27 cellular contexts compared by ENCODE assay signal in the genomic region with DNA sequence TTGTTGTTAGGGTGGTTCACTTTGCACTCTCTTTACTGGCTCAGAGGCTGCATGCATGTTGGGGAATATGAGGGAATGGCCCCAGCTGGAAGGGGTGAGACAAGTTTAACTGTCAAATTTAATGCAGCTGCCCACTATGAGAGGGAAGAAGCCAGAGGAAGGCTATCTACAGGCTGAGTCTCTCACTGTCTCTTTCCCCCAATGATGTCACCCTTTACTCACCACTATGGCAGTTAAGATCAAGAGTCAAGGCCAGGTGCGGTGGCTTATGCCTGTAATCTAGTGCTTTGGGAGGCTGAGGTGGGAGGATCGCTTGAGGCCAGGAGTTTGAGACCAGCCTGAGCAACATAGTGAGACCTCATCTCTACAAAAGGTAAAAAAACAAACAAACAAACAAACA. TPM values are rescaled to one million over a fixed set of nuclear protein-coding genes. Genes with fewer than 3 reads are reported as not detected.
DNase-seq lines count a peak whose midpoint lies in the region; ATAC-seq, FAIRE-seq and TF ChIP-seq lines count a peak whose summit lies in the region.
"Had no signal": no experiment of that assay in that cellular context is flagged by ENCODE, and none has a peak within 500 bp of the region (broad histone marks: within the 10 kb centered on the region; RNA-seq: fewer than 3 reads in every experiment).

No MANE protein-coding gene starts in this region.

- H3K4me3 ChIP-seq in HepG2 (replicated peaks in 1 of 3; ENCODE audit: insufficient read depth in 1 of 3, low read depth in 2 of 3, low read length in 3 of 3) (no peak overlapping the region), right lobe of liver (no peak overlapping the region), PC-3 (ENCODE audit: low read length) (no peak overlapping the region), HAP-1 (no peak overlapping the region), Karpas-422 (ENCODE audit: low read length) (no peak overlapping the region)
- H3K4me3 ChIP-seq: GM23248, MG63, Peyer's patch had no signal

- no peak for TF ChIP-seq RAD21 in HepG2 (CRISPR knock-in tag; IDR thresholded peaks at IDR 0.05)

- FAIRE-seq in HepG2 (lab: Jason Lieb, UNC) = no peak
- FAIRE-seq: G401.6 had no signal

- ATAC-seq in HepG2 = no peak
- ATAC-seq in right lobe of liver = no peak
- peak; percentile 37; the same call in 1 of the 2 replicates for ATAC-seq in PC-3

- POLR2A ChIA-PET in HepG2 (lab: Yijun Ruan, JAX) = no interaction called here
- POLR2A ChIA-PET in PC-3 (lab: Charles Lee; ENCODE audit: unreplicated experiment) = no interaction called here

- H3K79me2 ChIP-seq in HepG2 (ENCODE audit: insufficient read depth, low read length) = no peaks in the 10 kb centered on the region
- H3K79me2 ChIP-seq in PC-3 (ENCODE audit: low read length) = no peaks in the 10 kb centered on the region
- no peaks in the 10 kb centered on the region for H3K79me2 ChIP-seq in Karpas-422 (ENCODE audit: low read length)

- TF ChIP-seq POLR2A in HepG2 (IDR thresholded peaks at IDR 0.05; ENCODE audit: insufficient read depth in 1 of 2, low read depth in 2 of 2, low read length in 2 of 2) (no peak), right lobe of liver (IDR thresholded peaks at IDR 0.05) (no peak)

- no TSS peak for BruUV-seq in HepG2 (replicated peaks; lab: Mats Ljungman, UMichigan)
- no TSS peak for BruUV-seq in PC-3 (replicated peaks; lab: Mats Ljungman, UMichigan)

- CTCF ChIA-PET in HepG2 (lab: Yijun Ruan, JAX; ENCODE audit: low intra/inter-chr PET ratio, low total read pairs) (no interaction called here), PC-3 (lab: Charles Lee) (no interaction called here)

- H3K9ac ChIP-seq in HepG2 (ENCODE audit: insufficient read depth, low read depth, low read length) = no peak overlapping the region
- no peak overlapping the region for H3K9ac ChIP-seq in PC-3 (ENCODE audit: low read length)
- no peak overlapping the region for H3K9ac ChIP-seq in Karpas-422 (ENCODE audit: low read length)
- H3K9ac ChIP-seq: GM23248, SK-N-SH had no signal

- intact Hi-C loops in HepG2 (cut with micrococcal nuclease; ENCODE audit: unreplicated experiment) = no loop called here
- intact Hi-C loops in right lobe of liver (cut with DNase I) = no loop called here
- intact Hi-C loops in PC-3 (cut with micrococcal nuclease) = no loop called here

- H3K27ac ChIP-seq in HepG2 (ENCODE audit: extremely low read length, insufficient read depth, low read length) = no peak overlapping the region
- H3K27ac ChIP-seq in right lobe of liver = no peak overlapping the region
- no peak overlapping the region for H3K27ac ChIP-seq in PC-3 (ENCODE audit: low read length)
- H3K27ac ChIP-seq in Karpas-422 (ENCODE audit: low read length) = no peak overlapping the region
- H3K27ac ChIP-seq: 22Rv1, GM23248, Peyer's patch had no signal

- in situ Hi-C loops in HepG2 (cut with HindIII; ENCODE audit: extremely low pct_ligation_motif_present, low pct_unique_long_range_greater_than_20kb) (no loop called here), HAP-1 (cut with MboI; ENCODE audit: low sequenced_read_pairs) (no loop called here)

- H3K9me3 ChIP-seq in HepG2 (ENCODE audit: low read length) = no peaks in the 10 kb centered on the region
- no peaks in the 10 kb centered on the region for H3K9me3 ChIP-seq in right lobe of liver
- no peaks in the 10 kb centered on the region for H3K9me3 ChIP-seq in PC-3 (ENCODE audit: low read length)
- no peaks in the 10 kb centered on the region for H3K9me3 ChIP-seq in HAP-1
- H3K9me3 ChIP-seq in Karpas-422 (ENCODE audit: low read length) = peaks cover 30% of the 10 kb centered on the region
- H3K9me3 ChIP-seq: BE2C, MG63, Peyer's patch, SK-N-SH had no signal

- H2AFZ ChIP-seq in HepG2 (ENCODE audit: low read length) (no peak overlapping the region), PC-3 (ENCODE audit: low read length) (no peak overlapping the region), Karpas-422 (ENCODE audit: low read length) (no peak overlapping the region)
- H2AFZ ChIP-seq: GM23248 had no signal

- H3K36me3 ChIP-seq in HepG2 (replicated peaks in 1 of 2; ENCODE audit: control insufficient read depth in 1 of 2, insufficient read depth in 2 of 2, low read length in 2 of 2) (no peaks in the 10 kb centered on the region), right lobe of liver (no peaks in the 10 kb centered on the region), PC-3 (ENCODE audit: low read depth, low read length) (no peaks in the 10 kb centered on the region), HAP-1 (replicated peaks) (no peaks in the 10 kb centered on the region), Karpas-422 (ENCODE audit: insufficient read depth, low read length) (no peaks in the 10 kb centered on the region)
- H3K36me3 ChIP-seq: BE2C, MG63, Peyer's patch had no signal

- no peaks in the 10 kb centered on the region for H3K27me3 ChIP-seq in HepG2 (ENCODE audit: control insufficient read depth in 1 of 2, insufficient read depth in 2 of 2, low read length in 2 of 2)
- no peaks in the 10 kb centered on the region for H3K27me3 ChIP-seq in right lobe of liver
- no peaks in the 10 kb centered on the region for H3K27me3 ChIP-seq in PC-3 (ENCODE audit: low read length)
- no peaks in the 10 kb centered on the region for H3K27me3 ChIP-seq in HAP-1 (ENCODE audit: low read depth)
- H3K27me3 ChIP-seq in Karpas-422 (ENCODE audit: low read length) = no peaks in the 10 kb centered on the region
- H3K27me3 ChIP-seq: BE2C, MG63, Peyer's patch had no signal

- H3K4me1 ChIP-seq in HepG2 (ENCODE audit: insufficient read depth, low read length) = no peaks in the 10 kb centered on the region
- H3K4me1 ChIP-seq in right lobe of liver = peaks cover 0 to 7% (median 3%) of the 10 kb centered on the region in 4 donors
- no peaks in the 10 kb centered on the region for H3K4me1 ChIP-seq in PC-3 (ENCODE audit: insufficient read depth, low read length)
- no peaks in the 10 kb centered on the region for H3K4me1 ChIP-seq in HAP-1
- H3K4me1 ChIP-seq in Karpas-422 (ENCODE audit: low read length) = no peaks in the 10 kb centered on the region
- H3K4me1 ChIP-seq: BE2C, Peyer's patch had no signal

- no peak for TF ChIP-seq EP300 in HepG2 (IDR thresholded peaks at IDR 0.05; ENCODE audit: low read depth in 2 of 2, low read length in 2 of 2)
- TF ChIP-seq EP300 in HepG2 (CRISPR knock-in tag; IDR thresholded peaks at IDR 0.05; ENCODE audit: borderline replicate concordance) = no peak

- H3F3A ChIP-seq in PC-3 (ENCODE audit: low read length, unreplicated experiment) = no peaks in the 10 kb centered on the region

- DNase-seq in HepG2 (ENCODE audit: low spot score) (no peak), right lobe of liver (no peak), PC-3 (peak; percentile 17), kidney tubule cell (ENCODE audit: low spot score) (peak; percentile 40), HAP-1 (ENCODE audit: low spot score in 2 of 2) (no peak), cerebellum (ENCODE audit: low spot score) (no peak), Karpas-422 (no peak), cortex of kidney (lab: John Stamatoyannopoulos, UW) (no peak)
- DNase-seq: ACHN; BE2C; Calu3; CD8-positive, alpha-beta memory T cell; DMS79 treated with DMSO at 0.1 percent for 48 hours; GM23248; H9; Kasumi-1; MG63; NCI-H2029; NCI-H2227 treated with DMSO at 0.1 percent for 48 hours; NCI-H69; Peyer's patch; SIG-M5; SK-N-SH; SW 1271 had no signal

- 40% methylated on average over 2 of the region's 2 CpGs for WGBS in HepG2 (ENCODE audit: low lambda C conversion rate)
- 88% methylated on average over 2 of the region's 2 CpGs for WGBS in right lobe of liver (ENCODE audit: insufficient coverage, low coverage, low lambda C conversion rate, missing lambda C conversion rate)

- TF ChIP-seq CTCF in HepG2 (CRISPR knock-in tag; IDR thresholded peaks at IDR 0.05) (no peak), right lobe of liver (IDR thresholded peaks at IDR 0.05) (no peak), PC-3 (conservative IDR thresholded peaks at IDR 0.05; ENCODE audit: low read depth, low read length) (no peak)

- no peaks in the 10 kb centered on the region for H4K20me1 ChIP-seq in HepG2 (ENCODE audit: insufficient read depth, low read length)
- H4K20me1 ChIP-seq in PC-3 (ENCODE audit: low read length) = no peaks in the 10 kb centered on the region
- H4K20me1 ChIP-seq in Karpas-422 (ENCODE audit: insufficient read depth, low read depth, low read length) = no peaks in the 10 kb centered on the region

- H3K9me2 ChIP-seq in PC-3 (replicated peaks; ENCODE audit: low read length) (no peaks in the 10 kb centered on the region), Karpas-422 (replicated peaks; ENCODE audit: insufficient read depth, low read length) (no peaks in the 10 kb centered on the region)
- H3K9me2 ChIP-seq: SK-N-SH had no signal

- H3K4me2 ChIP-seq in HepG2 (ENCODE audit: low read depth, low read length) = no peak overlapping the region
- no peak overlapping the region for H3K4me2 ChIP-seq in PC-3 (ENCODE audit: low read length)
- H3K4me2 ChIP-seq in Karpas-422 (ENCODE audit: low read depth, low read length, poor library complexity, severe bottlenecking) = no peak overlapping the region
- H3K4me2 ChIP-seq: SK-N-SH had no signal

RNA-seq across cellular contexts. Expression of a gene that starts 12.2 kb away (rescaled TPM):
- total RNA-seq in HepG2 (2016; rRNA removed; fragmentation: Illumina TruSeq; extraction: Trizol) (not detected in 2 replicates), right lobe of liver (10 to 100 TPM in 2 of 6 experiments, 1 to 10 TPM in 4; 6.3 to 11.5 (median 8.3) TPM), PC-3 (2014; rRNA removed) (5.4 and 13.5 TPM in 2 replicates), cerebellum (53.4 TPM)
- total RNA-seq in HepG2 (2016; cell fraction: cytosol; rRNA removed; fragmentation: Illumina TruSeq; extraction: Trizol; ENCODE audit: low read depth) = not detected in 2 replicates
- 0.02 TPM in 1 of 2 replicates, not detected in the other for total RNA-seq in HepG2 (2016; cell fraction: insoluble cytoplasmic fraction; rRNA removed; fragmentation: Illumina TruSeq; extraction: Trizol)
- not detected in 2 replicates for total RNA-seq in HepG2 (2016; cell fraction: membrane; rRNA removed; fragmentation: Illumina TruSeq; extraction: Trizol)
- total RNA-seq in HepG2 (2016; cell fraction: nucleus; rRNA removed; fragmentation: Illumina TruSeq; extraction: Trizol) = not detected in 2 replicates
- not detected in 2 replicates for polyA plus RNA-seq in HepG2 (2011; rRNA removed)
- polyA plus RNA-seq in HepG2 (2011; cell fraction: cytosol; rRNA removed) = 0.05 TPM in 1 of 2 replicates, not detected in the other
- polyA plus RNA-seq in HepG2 (2011; cell fraction: nucleus; rRNA removed) = not detected in 2 replicates
- polyA plus RNA-seq in HepG2 (2012) = 0.05 TPM in 1 of 2 replicates, not detected in the other
- polyA plus RNA-seq in HepG2 (2016; cell fraction: cytosol; fragmentation: Illumina TruSeq; extraction: Trizol; ENCODE audit: low read depth) = not detected in 2 replicates
- not detected in 2 replicates for polyA plus RNA-seq in HepG2 (2016; cell fraction: insoluble cytoplasmic fraction; fragmentation: Illumina TruSeq; extraction: Trizol; ENCODE audit: low read depth)
- polyA plus RNA-seq in HepG2 (2016; cell fraction: membrane; fragmentation: Illumina TruSeq; extraction: Trizol; ENCODE audit: low read depth) = not detected in 2 replicates
- not detected in 2 replicates for polyA plus RNA-seq in HepG2 (2016; cell fraction: nucleus; fragmentation: Illumina TruSeq; extraction: Trizol; ENCODE audit: insufficient read depth, low read depth)
- 18.6 TPM in 1 of 2 replicates, not detected in the other for polyA minus RNA-seq in HepG2 (2011; rRNA and poly(A)+ RNA removed; ENCODE audit: low replicate concordance)
- polyA minus RNA-seq in HepG2 (2011; cell fraction: cytosol; rRNA and poly(A)+ RNA removed) = not detected in 2 replicates
- polyA minus RNA-seq in HepG2 (2011; cell fraction: nucleus; rRNA and poly(A)+ RNA removed) = 0.50 and 0.52 TPM in 2 replicates
- total RNA-seq in Karpas-422 (2014; rRNA removed; shearing (Covaris generic); ENCODE audit: low replicate concordance) = not detected in 2 replicates
- polyA plus RNA-seq: CD14-positive monocyte had no signal

Comparison
In these comparisons a context has a peak if more than half of its experiments do, and no peak if none do; other contexts are left out.
1. DNase-seq: peak in PC-3 (single experiment) and kidney tubule cell (single experiment); none in HepG2 (single experiment), right lobe of liver (0 of 3), HAP-1 (0 of 2), cerebellum (single experiment), Karpas-422 (single experiment) and cortex of kidney (single experiment).